In genomic region chr20:16801919-16802651, GRCh38 we compare ENCODE assay signal across 8 cellular contexts. TPM values are rescaled to one million over a fixed set of nuclear protein-coding genes. Genes with fewer than 3 reads are reported as not detected.
DNase-seq lines count a peak whose midpoint lies in the region; ATAC-seq, FAIRE-seq and TF ChIP-seq lines count a peak whose summit lies in the region.

No MANE protein-coding gene starts in this region.

- H3K4me1 ChIP-seq in GM12878 (ENCODE audit: control insufficient read depth, insufficient read depth, low read length): no peaks in the 10 kb centered on the region

- no peak overlapping the region for H3K4me3 ChIP-seq in H7 (ENCODE audit: insufficient read depth, low read depth, low read length)
- no peak overlapping the region for H3K4me3 ChIP-seq in SU-DHL-6 (ENCODE audit: insufficient read depth, low read length, poor library complexity, severe bottlenecking)
- H3K4me3 ChIP-seq in GM12878: no peak overlapping the region

- intact Hi-C loops in GM12878 (cut with micrococcal nuclease; ENCODE audit: unreplicated experiment): loop anchor here (2.0 kb wide), 1 partner anchor 479 kb away; no protein-coding TSS in a partner anchor

- SMC1A ChIA-PET in GM12878 (lab: Charles Lee; ENCODE audit: uncharacterized antibody, unreplicated experiment): interaction anchor here (0.7 to 2.2 kb wide), 9 partner anchors 10 to 630 kb away, joined by 3 to 16 read pairs (median 3); no protein-coding TSS in a partner anchor

- no peak for TF ChIP-seq EP300 in GM12878 (IDR thresholded peaks at IDR 0.05; ENCODE audit: borderline replicate concordance in 1 of 2, control insufficient read depth in 1 of 2, low read depth in 2 of 2, low read length in 2 of 2)

- RAD21 ChIA-PET in GM12878 (lab: Charles Lee; ENCODE audit: unreplicated experiment): interaction anchor here (0.8 to 1.7 kb wide), 3 partner anchors 19 to 629 kb away, joined by 3 to 13 read pairs (median 6); no protein-coding TSS in a partner anchor

- POLR2A ChIA-PET in GM12878 (lab: Charles Lee): no interaction called here

- peak; percentile 70 for ATAC-seq in GM12878

- no peaks in the 10 kb centered on the region for H3K9me2 ChIP-seq in SU-DHL-6 (replicated peaks; ENCODE audit: insufficient read depth, low read length)

- CTCF ChIA-PET in GM12878 (lab: Yijun Ruan, JAX): interaction anchor here (0.5 to 5.9 kb wide), 19 partner anchors 7 to 1142 kb away, joined by 3 to 97 read pairs (median 4); no protein-coding TSS in a partner anchor

- TF ChIP-seq POLR2A in GM12878 (IDR thresholded peaks at IDR 0.05; ENCODE audit: low read depth, low read length): no peak

- H4K20me1 ChIP-seq in SU-DHL-6 (ENCODE audit: low read depth, low read length): no peaks in the 10 kb centered on the region
- no peaks in the 10 kb centered on the region for H4K20me1 ChIP-seq in GM12878 (ENCODE audit: control insufficient read depth, insufficient read depth)

- peak; percentile 80 for FAIRE-seq in GM12878 (lab: Jason Lieb, UNC)

- 29% methylated on average over 15 of the region's 15 CpGs for WGBS in GM12878 (ENCODE audit: insufficient coverage, insufficient replicate concordance, low lambda C conversion rate, missing lambda C conversion rate)

- H3F3A ChIP-seq in SU-DHL-6 (ENCODE audit: insufficient read depth): no peaks in the 10 kb centered on the region

- peak; percentile 74 for TF ChIP-seq RAD21 in GM12878 (IDR thresholded peaks at IDR 0.05; ENCODE audit: insufficient read depth, low read depth, low read length)

- H3K27me3 ChIP-seq in H7 (ENCODE audit: control insufficient read depth, insufficient read depth, low read length) (no peaks in the 10 kb centered on the region), SU-DHL-6 (ENCODE audit: low read length) (no peaks in the 10 kb centered on the region), GM12878 (replicated peaks in 1 of 2; ENCODE audit: control insufficient read depth in 2 of 2, insufficient read depth in 2 of 2, low read length in 1 of 2) (no peaks in the 10 kb centered on the region; a peak in 1 of 4 replicates)

- TF ChIP-seq CTCF in SU-DHL-6 (IDR thresholded peaks at IDR 0.05; ENCODE audit: insufficient read depth, low read length, poor library complexity, severe bottlenecking): peak; percentile 73
- TF ChIP-seq CTCF in GM12878 (IDR thresholded peaks at IDR 0.05 in 2 of 3, conservative IDR thresholded peaks at IDR 0.05 in 1 of 3; ENCODE audit: control insufficient read depth in 2 of 3, extremely low read depth in 1 of 3, insufficient read depth in 1 of 3, low read depth in 3 of 3, low read length in 3 of 3): peak; percentile 80 to 84 (median 80)

- H2AFZ ChIP-seq in SU-DHL-6 (ENCODE audit: low read depth, low read length, severe bottlenecking) (no peak overlapping the region), GM12878 (ENCODE audit: control insufficient read depth, low read depth, low read length) (no peak overlapping the region)

- in situ Hi-C loops in GM12878 (cut with MboI): loop anchor here (5.0 kb wide), 1 partner anchor 625 kb away; no protein-coding TSS in a partner anchor

- peak; percentile 49 for DNase-seq in Daoy (ENCODE audit: low read depth)
- peak; percentile 58 for DNase-seq in H7
- DNase-seq in NCI-H128 (lab: John Stamatoyannopoulos, UW; ENCODE audit: unreplicated experiment): peak; percentile 30
- DNase-seq in GM12878 (ENCODE audit: low read depth, low spot score): peak; percentile 8
- peak; percentile 84 for DNase-seq in inferior parietal cortex (ENCODE audit: extremely low spot score)
- peak; percentile 69 to 80 for DNase-seq in stimulated activated CD4-positive, alpha-beta T cell treated with anti-CD3 and anti-CD28 coated beads, Interleukin-2, amount 100 ng/mL, for 24 hours
- no peak for DNase-seq in cortex of kidney (lab: John Stamatoyannopoulos, UW)

- H3K79me2 ChIP-seq in SU-DHL-6 (ENCODE audit: insufficient read depth, low read length) (no peaks in the 10 kb centered on the region), GM12878 (ENCODE audit: control insufficient read depth, insufficient read depth, low read length) (no peaks in the 10 kb centered on the region)

- H3K36me3 ChIP-seq in H7 (replicated peaks; ENCODE audit: control insufficient read depth, insufficient read depth, low read length) (no peaks in the 10 kb centered on the region), SU-DHL-6 (ENCODE audit: low read length) (no peaks in the 10 kb centered on the region), GM12878 (ENCODE audit: control insufficient read depth in 2 of 2, insufficient read depth in 2 of 2, low read length in 1 of 2) (no peaks in the 10 kb centered on the region)

- H3K9me3 ChIP-seq in SU-DHL-6 (ENCODE audit: insufficient read depth, low read length): no peaks in the 10 kb centered on the region
- H3K9me3 ChIP-seq in GM12878 (replicated peaks; ENCODE audit: control insufficient read depth, insufficient read depth, low read length): no peaks in the 10 kb centered on the region

- BruUV-seq in GM12878 (replicated peaks; lab: Mats Ljungman, UMichigan): no TSS peak

- H3K9ac ChIP-seq in SU-DHL-6 (ENCODE audit: low read length) (no peak overlapping the region), GM12878 (ENCODE audit: control insufficient read depth, insufficient read depth, low read length) (no peak overlapping the region)

- no peak overlapping the region for H3K4me2 ChIP-seq in SU-DHL-6 (ENCODE audit: low read depth, low read length, poor library complexity, severe bottlenecking)
- H3K4me2 ChIP-seq in GM12878 (ENCODE audit: control insufficient read depth, insufficient read depth): no peak overlapping the region

- no peak overlapping the region for H3K27ac ChIP-seq in SU-DHL-6 (ENCODE audit: low read depth, low read length)
- H3K27ac ChIP-seq in GM12878 (ENCODE audit: control insufficient read depth, insufficient read depth): no peak overlapping the region

TF ChIP-seq in GM12878, 131 proteins besides CTCF, POLR2A, EP300 and RAD21:
- no peak for TF ChIP-seq CHD2 (IDR thresholded peaks at IDR 0.05; ENCODE audit: borderline replicate concordance, low read depth, low read length)
- TF ChIP-seq HDGF (IDR thresholded peaks at IDR 0.05): no peak
- TF ChIP-seq MTA3 (IDR thresholded peaks at IDR 0.05; ENCODE audit: borderline replicate concordance, low read length): no peak
- peak; percentile 51; the same call in 1 of the 2 replicates for TF ChIP-seq SMC3 (IDR thresholded peaks at IDR 0.05; ENCODE audit: borderline replicate concordance, low read length)
- no peak for TF ChIP-seq TCF3 (IDR thresholded peaks at IDR 0.05; ENCODE audit: borderline replicate concordance, insufficient read depth, low read depth, low read length)
- no peak for TF ChIP-seq YY1 (IDR thresholded peaks at IDR 0.05; ENCODE audit: low read depth, low read length)
- no peak for TF ChIP-seq ZNF622 (IDR thresholded peaks at IDR 0.05)
TF ChIP-seq in GM12878: peak in this region for 1.

RNA-seq across cellular contexts. Expression of gene OTOR, which starts 53.9 kb away (rescaled TPM):
- total RNA-seq in Daoy (2014; rRNA removed; shearing (Covaris generic)): not detected in 2 replicates
- total RNA-seq in H7 (2014; rRNA removed; shearing (Covaris generic)): not detected in 2 replicates
- not detected in 2 replicates for total RNA-seq in GM12878 (2013; cell fraction: nucleolus; rRNA removed)
- total RNA-seq in GM12878 (2014; rRNA removed) (not detected in 2 replicates), GM12878 (2014; rRNA removed; fragmentation: Illumina TruSeq; extraction: Trizol) (not detected in 2 replicates), GM12878 (2021) (not detected in 2 replicates)
- polyA plus RNA-seq in GM12878 (2011; ENCODE audit: low read depth): not detected
- polyA plus RNA-seq in GM12878 (2011; rRNA removed) (not detected in 2 replicates), GM12878 (2014; fragmentation: Illumina TruSeq; extraction: Trizol) (not detected in 2 replicates), GM12878 (2014; fragmentation: Nextera tagmentation; extraction: Ambion mirVana) (not detected), GM12878 (2014; rRNA removed) (not detected in 2 replicates), GM12878 (2016; fragmentation: Nextera tagmentation; extraction: Ambion mirVana) (not detected)
- not detected in 2 replicates for polyA plus RNA-seq in GM12878 (2011; cell fraction: cytosol; rRNA removed)
- not detected in 2 replicates for polyA plus RNA-seq in GM12878 (2011; cell fraction: nucleus; rRNA removed)
- polyA plus RNA-seq in GM12878 (2012): not detected in 2 replicates
- polyA minus RNA-seq in GM12878 (2011; rRNA and poly(A)+ RNA removed): not detected in 2 replicates
- not detected in 2 replicates for polyA minus RNA-seq in GM12878 (2011; cell fraction: cytosol; rRNA and poly(A)+ RNA removed)
- not detected in 2 replicates for polyA minus RNA-seq in GM12878 (2011; cell fraction: nucleus; rRNA and poly(A)+ RNA removed)
